In the genomic region with DNA sequence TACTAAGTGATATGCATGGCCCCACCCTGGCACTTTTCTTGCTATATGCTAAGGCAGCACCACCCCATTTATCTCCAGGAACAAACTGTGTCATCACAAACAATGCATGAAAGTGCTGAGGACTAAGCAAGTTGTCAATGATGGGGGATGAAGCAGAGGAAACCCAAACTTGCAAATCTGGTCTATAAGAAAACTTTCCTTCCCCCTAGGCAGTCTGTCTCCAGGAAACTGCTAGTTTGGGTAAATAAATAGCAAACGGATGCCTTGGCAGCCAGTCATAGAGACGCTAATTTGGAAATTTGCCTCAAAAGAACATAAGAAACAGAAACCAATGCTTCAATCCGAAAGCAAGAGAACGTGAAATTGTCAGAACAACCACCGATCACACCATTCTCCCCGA, we compare ENCODE assay signal across 9 cellular contexts. TPM values are rescaled to one million over a fixed set of nuclear protein-coding genes. Genes with fewer than 3 reads are reported as not detected.
DNase-seq lines count a peak whose midpoint lies in the region; ATAC-seq and TF ChIP-seq lines count a peak whose summit lies in the region.
"Had no signal": no experiment of that assay in that cellular context is flagged by ENCODE, and none has a peak within 500 bp of the region (broad histone marks: within the 10 kb centered on the region; RNA-seq: fewer than 3 reads in every experiment).

No MANE protein-coding gene starts in this region.

- ATAC-seq in left lung, result peak; percentile 60

- CTCF ChIA-PET in CD8-positive, alpha-beta memory T cell (lab: Charles Lee), result no interaction called here

- no peaks in the 10 kb centered on the region for H3K27me3 ChIP-seq in left lung
- H3K27me3 ChIP-seq in CD8-positive, alpha-beta memory T cell (ENCODE audit: insufficient read depth, low read length, poor library complexity, severe bottlenecking), result no peaks in the 10 kb centered on the region

- H3K36me3 Mint-ChIP-seq in CD8-positive, alpha-beta memory T cell, result no peaks in the 10 kb centered on the region
- H3K36me3 Mint-ChIP-seq: natural killer cell had no signal

- peak; percentile 82 for DNase-seq in AG08396 (ENCODE audit: low spot score)
- DNase-seq in HCEC 1CT, result peak; percentile 65
- DNase-seq in astrocyte of the hippocampus (ENCODE audit: low read depth, low spot score), result peak; percentile 77
- no peak for DNase-seq in left lung
- DNase-seq in NCI-H345 treated with DMSO at 0.1 percent for 48 hours (lab: John Stamatoyannopoulos, UW; ENCODE audit: unreplicated experiment), result no peak
- DNase-seq in CD8-positive, alpha-beta memory T cell, result no peak
- no peak for DNase-seq in islet precursor cell
- DNase-seq in activated effector memory CD4-positive, alpha-beta T cell treated with Interleukin-2 at 50 U/mL for 16 hours, result no peak
- DNase-seq: natural killer cell had no signal

- peaks cover 6 to 15% (median 8%) of the 10 kb centered on the region in 3 donors for H3K4me1 Mint-ChIP-seq in CD8-positive, alpha-beta memory T cell

- no peaks in the 10 kb centered on the region for H3K9me3 ChIP-seq in left lung
- no peaks in the 10 kb centered on the region for H3K9me3 ChIP-seq in CD8-positive, alpha-beta memory T cell (ENCODE audit: low read length)

- POLR2A ChIA-PET in CD8-positive, alpha-beta memory T cell (lab: Charles Lee), result no interaction called here

- peak overlapping the region; percentile 13 to 20 for H3K27ac ChIP-seq in left lung
- H3K27ac ChIP-seq in CD8-positive, alpha-beta memory T cell (ENCODE audit: low read depth, low read length), result no peak overlapping the region

- no peak overlapping the region for H3K27ac Mint-ChIP-seq in CD8-positive, alpha-beta memory T cell
- H3K27ac Mint-ChIP-seq: natural killer cell had no signal

- intact Hi-C loops in left lung (cut with DNase I), result no loop called here

- no peak for TF ChIP-seq CTCF in left lung (IDR thresholded peaks at IDR 0.05)

- H3K27me3 Mint-ChIP-seq in CD8-positive, alpha-beta memory T cell, result peaks cover 13 to 27% of the 10 kb centered on the region in 2 donors

- peaks cover 7 to 23% of the 10 kb centered on the region in 2 donors for H3K4me1 ChIP-seq in left lung
- peaks cover 2% of the 10 kb centered on the region for H3K4me1 ChIP-seq in CD8-positive, alpha-beta memory T cell (ENCODE audit: insufficient read depth, low read length)

- H3K36me3 ChIP-seq in left lung, result no peaks in the 10 kb centered on the region
- no peaks in the 10 kb centered on the region for H3K36me3 ChIP-seq in CD8-positive, alpha-beta memory T cell (ENCODE audit: insufficient read depth, low read length)

- peak overlapping the region in 1 of 2 donors; percentile 16 for H3K4me3 ChIP-seq in left lung
- H3K4me3 ChIP-seq in CD8-positive, alpha-beta memory T cell (ENCODE audit: low read length), result no peak overlapping the region

- H3K9me3 Mint-ChIP-seq in CD8-positive, alpha-beta memory T cell, result no peaks in the 10 kb centered on the region

- H3K4me3 Mint-ChIP-seq in CD8-positive, alpha-beta memory T cell, result peak overlapping the region in 2 of 7 donors; percentile 49 to 52
- H3K4me3 Mint-ChIP-seq: natural killer cell had no signal

RNA-seq across cellular contexts. Expression of gene HSBP1, which starts 5.6 kb away (rescaled TPM):
- total RNA-seq in left lung, result 100 to 1,000 TPM; 118 TPM
- 10 to 100 TPM; 84.5 to 89.4 TPM for total RNA-seq in CD8-positive, alpha-beta memory T cell
- polyA plus RNA-seq in CD8-positive, alpha-beta memory T cell, result 28.5 TPM

Comparison
In these comparisons a context has a peak if more than half of its experiments do, and no peak if none do; other contexts are left out.
1. DNase-seq: peak in AG08396 (single experiment), HCEC 1CT (single experiment) and astrocyte of the hippocampus (single experiment); none in left lung (0 of 2), NCI-H345 treated with DMSO at 0.1 percent for 48 hours (single experiment), CD8-positive, alpha-beta memory T cell (0 of 5), islet precursor cell (single experiment) and activated effector memory CD4-positive, alpha-beta T cell treated with Interleukin-2 at 50 U/mL for 16 hours (single experiment).